11 cellular contexts compared by ENCODE assay signal in the genomic region with DNA sequence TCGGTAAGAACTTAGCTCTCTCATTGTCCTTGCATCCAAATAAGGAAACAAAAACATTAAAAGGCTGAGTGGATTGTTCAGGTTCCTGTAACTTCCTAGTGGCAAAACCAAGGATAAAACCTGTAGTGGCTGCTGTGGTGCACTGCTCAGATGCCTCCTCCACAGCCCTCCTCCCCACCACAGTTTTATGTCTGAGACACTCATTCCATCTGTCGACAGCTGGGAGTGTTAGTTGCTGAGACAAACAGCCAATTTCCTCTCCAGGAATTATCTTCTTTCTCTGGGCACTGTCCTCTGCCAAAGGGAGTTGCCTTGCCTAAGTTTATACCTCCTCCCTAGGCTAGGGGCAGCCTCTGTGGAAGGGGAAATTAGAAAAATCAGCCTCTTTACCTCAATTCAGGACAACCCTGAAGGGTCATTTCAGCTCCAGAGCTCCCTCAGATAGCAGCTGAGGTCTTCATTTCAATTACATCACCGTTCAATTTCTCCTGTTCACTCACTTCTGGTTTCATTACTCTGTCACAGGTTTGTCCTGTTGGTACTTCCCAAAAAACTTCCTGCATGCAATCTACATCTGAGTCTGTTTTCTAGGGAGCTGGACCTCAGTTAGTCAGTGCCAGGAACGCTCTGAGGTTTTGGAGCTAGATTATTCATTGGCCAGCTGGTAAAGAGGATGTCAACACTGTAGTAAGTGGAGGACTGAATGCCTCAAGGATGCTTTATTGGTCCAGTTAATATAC.
DNase-seq lines count a peak whose midpoint lies in the region; ATAC-seq, FAIRE-seq and TF ChIP-seq lines count a peak whose summit lies in the region.
"Had no signal": no experiment of that assay in that cellular context is flagged by ENCODE, and none has a peak within 500 bp of the region (broad histone marks: within the 10 kb centered on the region; RNA-seq: fewer than 3 reads in every experiment).

No MANE protein-coding gene starts in this region.

- no peak for ATAC-seq in GM21526 (IDR thresholded peaks at IDR 0.05; ENCODE audit: low FRiP score, unreplicated experiment)

- TF ChIP-seq POLR2A in GM12892 (IDR thresholded peaks at IDR 0.05; ENCODE audit: low read depth, low read length) = no peak

- FAIRE-seq in GM12892 (lab: Jason Lieb, UNC) = no peak
- FAIRE-seq: colon had no signal

- TF ChIP-seq CTCF in fibroblast of villous mesenchyme (IDR thresholded peaks at IDR 0.05; ENCODE audit: insufficient read depth, low read depth, low read length) = no peak

- H3K4me3 ChIP-seq in fibroblast of villous mesenchyme (ENCODE audit: low read depth, low read length) = no peak overlapping the region

- DNase-seq in H4 (ENCODE audit: low spot score) (peak; percentile 33), NCI-H524 treated with DMSO at 0.1 percent for 48 hours (lab: John Stamatoyannopoulos, UW) (peak; percentile 77), fibroblast of villous mesenchyme (ENCODE audit: low read depth) (peak; percentile 80), renal cortical epithelial cell (ENCODE audit: low read depth) (peak; percentile 47), NCI-H2196 (lab: John Stamatoyannopoulos, UW; ENCODE audit: unreplicated experiment) (no peak), NCI-H1092 (lab: John Stamatoyannopoulos, UW) (no peak), GM12892 (ENCODE audit: insufficient read length) (no peak)
- DNase-seq: activated CD4-positive, alpha-beta T cell treated with anti-CD3 and anti-CD28 coated beads, Interleukin-2, amount 50 U/mL, for 1 hour; NCI-H2107 had no signal

Comparison
In these comparisons a context has a peak if more than half of its experiments do, and no peak if none do; other contexts are left out.
1. DNase-seq: peak in H4 (single experiment), NCI-H524 treated with DMSO at 0.1 percent for 48 hours (single experiment), fibroblast of villous mesenchyme (single experiment) and renal cortical epithelial cell (single experiment); none in NCI-H2196 (single experiment), NCI-H1092 (single experiment) and GM12892 (single experiment).